ENCODE assay signal across 26 cellular contexts in the genomic region with DNA sequence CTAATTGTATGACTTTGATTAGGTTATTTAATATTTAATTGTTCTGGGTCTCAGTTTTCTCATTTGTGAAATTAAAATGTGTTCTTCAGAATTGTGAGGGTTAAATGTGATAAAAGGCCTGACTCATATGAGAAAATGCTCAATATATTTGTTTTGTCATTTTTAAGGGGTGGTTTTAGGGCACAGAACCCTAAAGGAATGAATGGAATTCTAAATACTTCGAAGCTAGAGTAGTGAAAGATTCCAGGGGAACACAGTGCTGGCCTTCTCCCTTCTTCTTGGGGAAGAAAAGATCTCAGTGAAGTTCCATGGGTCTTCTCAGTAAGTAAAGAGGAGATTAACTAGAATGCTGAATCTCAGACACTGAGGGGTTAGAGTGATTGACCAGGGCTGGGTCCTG. TPM values are rescaled to one million over a fixed set of nuclear protein-coding genes. Genes with fewer than 3 reads are reported as not detected.
DNase-seq lines count a peak whose midpoint lies in the region; ATAC-seq lines count a peak whose summit lies in the region.
"Had no signal": no experiment of that assay in that cellular context is flagged by ENCODE, and none has a peak within 500 bp of the region (broad histone marks: within the 10 kb centered on the region; RNA-seq: fewer than 3 reads in every experiment).

No MANE protein-coding gene starts in this region.

- DNase-seq in EL: peak; percentile 86
- DNase-seq in M059J (ENCODE audit: low read depth): peak; percentile 33
- peak; percentile 66 for DNase-seq in hepatic stellate cell (ENCODE audit: low spot score)
- no peak for DNase-seq in NCI-H187 (lab: John Stamatoyannopoulos, UW)
- DNase-seq in T-helper 17 cell: no peak
- DNase-seq in NCI-H69 (lab: John Stamatoyannopoulos, UW): no peak
- DNase-seq: activated CD4-positive, alpha-beta T cell treated with anti-CD3 and anti-CD28 coated beads for 48 hours; activated naive CD4-positive, alpha-beta T cell; activated T-cell treated with anti-CD3 and anti-CD28 coated beads, Interleukin-2, amount 50 U/mL, for 4 hours; amniotic stem cell; C1 segment of cervical spinal cord; effector CD8-positive, alpha-beta T cell; erythroblast; hypothalamus; MG63; NCI-H1417 treated with DMSO at 0.1 percent for 48 hours; ovary; right cardiac atrium; RPMI8226; stimulated activated CD4-positive, alpha-beta T cell treated with anti-CD3 and anti-CD28 coated beads, Interleukin-4, amount 100 ng/mL, for 4 hours; stimulated activated naive CD4-positive, alpha-beta T cell treated with Interleukin-2 at 50 U/mL for 16 hours; T-helper 2 cell; testis had no signal

- H3K27me3 Mint-ChIP-seq in T-helper 17 cell: no peaks in the 10 kb centered on the region

- no peaks in the 10 kb centered on the region for H3K9me3 ChIP-seq in T-helper 17 cell (ENCODE audit: control insufficient read depth, low read length, poor library complexity, severe bottlenecking)
- H3K9me3 ChIP-seq: breast epithelium, MG63, ovary, testis had no signal

- ATAC-seq in activated CD4-positive, CD25-positive, alpha-beta regulatory T cell treated with anti-CD3 and anti-CD28 coated beads, Interleukin-2, amount 50 U/mL, for 24 hours: no peak
- ATAC-seq in T-helper 17 cell: no peak
- ATAC-seq: activated T-cell treated with anti-CD3 and anti-CD28 coated beads, Interleukin-2, amount 50 U/mL, for 4 hours; right cardiac atrium had no signal

- no peak overlapping the region for H3K27ac Mint-ChIP-seq in T-helper 17 cell
- H3K27ac Mint-ChIP-seq: nephron had no signal

- H3K36me3 Mint-ChIP-seq in T-helper 17 cell (ENCODE audit: low read depth): no peaks in the 10 kb centered on the region

- peaks cover 13% of the 10 kb centered on the region for H3K4me1 Mint-ChIP-seq in T-helper 17 cell

- H3K4me3 Mint-ChIP-seq in T-helper 17 cell: no peak overlapping the region
- H3K4me3 Mint-ChIP-seq: activated T-cell treated with anti-CD3 and anti-CD28 coated beads, Interleukin-2, amount 50 U/mL, for 4 hours; nephron had no signal

RNA-seq across cellular contexts. Expression of a gene that starts 3.9 kb away (rescaled TPM):
- total RNA-seq in M059J (2014; rRNA removed; shearing (Covaris generic)): 0.25 TPM in 1 of 2 replicates, not detected in the other
- total RNA-seq in T-helper 17 cell: under 1 TPM; 0.70 to 0.99 TPM

Comparison
In these comparisons a context has a peak if more than half of its experiments do, and no peak if none do; other contexts are left out.
1. DNase-seq: peak in EL (single experiment), M059J (single experiment) and hepatic stellate cell (single experiment); none in NCI-H187 (0 of 2), T-helper 17 cell (0 of 3) and NCI-H69 (single experiment).